8 cellular contexts compared by ENCODE assay signal in the genomic region with DNA sequence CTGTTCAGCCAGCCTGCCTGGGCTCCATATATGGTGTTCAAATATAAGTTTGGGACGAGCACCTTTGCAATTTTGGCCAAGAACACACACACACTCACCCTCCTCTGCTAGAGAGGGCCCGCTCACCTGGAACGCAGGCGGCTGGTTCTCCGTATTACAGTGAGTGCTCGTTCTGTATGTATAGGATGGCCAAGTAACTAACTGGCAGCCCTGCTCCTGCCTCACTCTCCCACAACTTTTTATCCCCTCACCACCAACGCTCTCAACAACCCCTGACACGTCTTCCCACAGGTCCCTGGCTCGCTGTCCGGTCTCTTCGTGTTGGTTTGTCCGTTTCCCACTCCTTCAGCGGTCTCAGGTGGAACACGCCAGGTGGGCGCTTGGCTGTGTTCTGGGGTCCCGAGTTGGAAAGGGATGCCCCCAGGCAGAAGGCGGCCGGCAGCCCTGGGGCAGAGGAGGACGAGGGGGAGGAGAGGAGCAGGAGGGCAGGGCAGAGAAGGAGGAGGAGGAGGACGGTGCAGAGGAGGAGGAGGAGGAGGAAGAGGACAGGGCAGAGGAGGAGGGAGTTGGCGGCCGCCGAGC. TPM values are rescaled to one million over a fixed set of nuclear protein-coding genes. Genes with fewer than 3 reads are reported as not detected.
DNase-seq lines count a peak whose midpoint lies in the region; ATAC-seq and TF ChIP-seq lines count a peak whose summit lies in the region.

No MANE protein-coding gene starts in this region.

- intact Hi-C loops in activated T-helper 1 cell treated with anti-CD3 and anti-CD28 coated beads, Interleukin-12 subunit alpha, Interleukin-12 subunit beta, Interleukin-2, Interleukin-4 antibody, amounts not matched to agents 30 ng/mL and 10 ng/mL and 1 ng/mL, durations not matched to agents 14 hours and 24 hours and 36 hours (cut with micrococcal nuclease): no loop called here

- no peak overlapping the region for H2BK120ac ChIP-seq in H9 (ENCODE audit: low read depth, low read length, poor library complexity, severe bottlenecking)

- peaks cover 10 to 19% of the 10 kb centered on the region in 2 experiments for H3K4me1 Mint-ChIP-seq in H9
- H3K4me1 Mint-ChIP-seq in activated T-helper 1 cell treated with anti-CD3 and anti-CD28 coated beads, Interleukin-12 subunit alpha, Interleukin-12 subunit beta, Interleukin-2, Interleukin-4 antibody, amounts not matched to agents 30 ng/mL and 10 ng/mL and 1 ng/mL, durations not matched to agents 14 hours and 24 hours and 36 hours (ENCODE audit: low read depth): no peaks in the 10 kb centered on the region

- ATAC-seq in HG03354 (IDR thresholded peaks at IDR 0.05; ENCODE audit: poor library complexity, severe bottlenecking, unreplicated experiment): no peak

- H2AFZ ChIP-seq in H9 (ENCODE audit: low read length): peak overlapping the region; percentile 19
- H2AFZ ChIP-seq in smooth muscle cell (ENCODE audit: low read depth): peak overlapping the region; percentile 96

- H3K4me1 ChIP-seq in H9 (ENCODE audit: insufficient read depth, low read length) (peaks cover 3% of the 10 kb centered on the region; the same call in 1 of the 2 replicates), smooth muscle cell (ENCODE audit: low read depth) (peaks cover 6% of the 10 kb centered on the region)

- in situ Hi-C loops in G401 (cut with HindIII; ENCODE audit: low sequenced_read_pairs): no loop called here

- no peaks in the 10 kb centered on the region for H3K36me3 ChIP-seq in smooth muscle cell (ENCODE audit: low read depth)

- peaks cover 38% of the 10 kb centered on the region for H3K27me3 Mint-ChIP-seq in H9 (ENCODE audit: low read depth)
- peaks cover 60% of the 10 kb centered on the region for H3K27me3 Mint-ChIP-seq in activated T-helper 1 cell treated with anti-CD3 and anti-CD28 coated beads, Interleukin-12 subunit alpha, Interleukin-12 subunit beta, Interleukin-2, Interleukin-4 antibody, amounts not matched to agents 30 ng/mL and 10 ng/mL and 1 ng/mL, durations not matched to agents 14 hours and 24 hours and 36 hours (ENCODE audit: insufficient read depth)

- no peak overlapping the region for H3K4ac ChIP-seq in H9 (ENCODE audit: low read depth, low read length)

- H4K5ac ChIP-seq in H9 (ENCODE audit: insufficient read length, low read depth, low read length): no peak overlapping the region

- no peaks in the 10 kb centered on the region for H3K79me1 ChIP-seq in H9 (ENCODE audit: insufficient read depth, low read depth, low read length, poor library complexity, severe bottlenecking)

- H3K27ac ChIP-seq in H9 (ENCODE audit: insufficient read length, low read depth, low read length): no peak overlapping the region
- H3K27ac ChIP-seq in smooth muscle cell (ENCODE audit: low read depth): peak overlapping the region; percentile 91

- no peak overlapping the region for H3T11ph ChIP-seq in H9 (ENCODE audit: low read length)

- no peak overlapping the region for H4K8ac ChIP-seq in H9 (replicated peaks; ENCODE audit: insufficient read length, low read depth, low read length)

- DNase-seq in H9 (peak; percentile 46), smooth muscle cell (lab: John Stamatoyannopoulos, UW; ENCODE audit: unreplicated experiment) (peak; percentile 27), NCI-H2107 treated with DMSO at 0.1 percent for 48 hours (lab: John Stamatoyannopoulos, UW; ENCODE audit: unreplicated experiment) (no peak), G401 (ENCODE audit: low spot score) (no peak), NCI-H226 (no peak)
- no peak for DNase-seq in activated T-helper 1 cell treated with anti-CD3 and anti-CD28 coated beads, Interleukin-12 subunit alpha, Interleukin-12 subunit beta, Interleukin-2, Interleukin-4 antibody, amounts not matched to agents 30 ng/mL and 10 ng/mL and 1 ng/mL, durations not matched to agents 14 hours and 24 hours and 36 hours (ENCODE audit: low spot score)

- H3K27me3 ChIP-seq in H9 (ENCODE audit: insufficient read depth, low read length): peaks cover 2% of the 10 kb centered on the region; the same call in 1 of the 2 replicates
- no peaks in the 10 kb centered on the region for H3K27me3 ChIP-seq in smooth muscle cell (ENCODE audit: low read depth)

- H2BK20ac ChIP-seq in H9 (ENCODE audit: low read depth, low read length, poor library complexity, severe bottlenecking): no peak overlapping the region

- H4K20me1 ChIP-seq in H9 (ENCODE audit: control insufficient read depth, insufficient read depth, insufficient read length) (no peaks in the 10 kb centered on the region), smooth muscle cell (ENCODE audit: low read depth) (peaks cover 36% of the 10 kb centered on the region)

- no peak overlapping the region for H3K56ac ChIP-seq in H9 (ENCODE audit: insufficient read length, low read depth, low read length)

- TF ChIP-seq CTCF in H9 (conservative IDR thresholded peaks at IDR 0.05) (no peak), smooth muscle cell (IDR thresholded peaks at IDR 0.05; ENCODE audit: borderline replicate concordance, insufficient read depth, poor library complexity, severe bottlenecking) (no peak)

- H3F3A ChIP-seq in smooth muscle cell (ENCODE audit: low read depth): no peaks in the 10 kb centered on the region

- H2BK5ac ChIP-seq in H9 (ENCODE audit: insufficient read length, low read length): no peak overlapping the region

- no peak overlapping the region for H4K91ac ChIP-seq in H9 (ENCODE audit: insufficient read length, low read depth, low read length)

- no peak overlapping the region for H2BK15ac ChIP-seq in H9 (ENCODE audit: low read depth, low read length)

- H2BK12ac ChIP-seq in H9 (ENCODE audit: insufficient read length, low read depth, low read length): no peak overlapping the region

- H3K4me3 ChIP-seq in iPS-11a (ENCODE audit: low read depth, low read length) (peak overlapping the region; percentile 84), smooth muscle cell (peak overlapping the region; percentile 86)

- H3K9me3 Mint-ChIP-seq in H9: no peaks in the 10 kb centered on the region; a peak in 1 of 5 replicates
- H3K9me3 Mint-ChIP-seq in activated T-helper 1 cell treated with anti-CD3 and anti-CD28 coated beads, Interleukin-12 subunit alpha, Interleukin-12 subunit beta, Interleukin-2, Interleukin-4 antibody, amounts not matched to agents 30 ng/mL and 10 ng/mL and 1 ng/mL, durations not matched to agents 14 hours and 24 hours and 36 hours: no peaks in the 10 kb centered on the region

- H3K36me3 Mint-ChIP-seq in H9 (ENCODE audit: insufficient read depth in 1 of 3, low read depth in 3 of 3): no peaks in the 10 kb centered on the region
- H3K36me3 Mint-ChIP-seq in activated T-helper 1 cell treated with anti-CD3 and anti-CD28 coated beads, Interleukin-12 subunit alpha, Interleukin-12 subunit beta, Interleukin-2, Interleukin-4 antibody, amounts not matched to agents 30 ng/mL and 10 ng/mL and 1 ng/mL, durations not matched to agents 14 hours and 24 hours and 36 hours (ENCODE audit: low read depth): no peaks in the 10 kb centered on the region

- H3K9me3 ChIP-seq in H9 (ENCODE audit: control insufficient read depth, low read depth, low read length) (no peaks in the 10 kb centered on the region), smooth muscle cell (replicated peaks; ENCODE audit: low read depth) (no peaks in the 10 kb centered on the region)

- no peak overlapping the region for H3K18ac ChIP-seq in H9 (ENCODE audit: insufficient read length, low read depth, low read length)

- peak overlapping the region; percentile 44; the same call in 1 of the 2 replicates for H3K14ac ChIP-seq in H9 (ENCODE audit: insufficient read depth, low read length)

- peaks cover 8% of the 10 kb centered on the region for H3K23me2 ChIP-seq in H9 (ENCODE audit: insufficient read length, low read depth, low read length, poor library complexity, severe bottlenecking)

- H3K4me2 ChIP-seq in H9 (ENCODE audit: insufficient read depth, insufficient read length, low read length) (peak overlapping the region; percentile 92), smooth muscle cell (peak overlapping the region; percentile 97)

- H3K27ac Mint-ChIP-seq in H9: no peak overlapping the region; a peak in 2 of 7 replicates
- H3K27ac Mint-ChIP-seq in activated T-helper 1 cell treated with anti-CD3 and anti-CD28 coated beads, Interleukin-12 subunit alpha, Interleukin-12 subunit beta, Interleukin-2, Interleukin-4 antibody, amounts not matched to agents 30 ng/mL and 10 ng/mL and 1 ng/mL, durations not matched to agents 14 hours and 24 hours and 36 hours: no peak overlapping the region

- H3K4me3 Mint-ChIP-seq in H9: peak overlapping the region; percentile 72 to 89
- H3K4me3 Mint-ChIP-seq in activated T-helper 1 cell treated with anti-CD3 and anti-CD28 coated beads, Interleukin-12 subunit alpha, Interleukin-12 subunit beta, Interleukin-2, Interleukin-4 antibody, amounts not matched to agents 30 ng/mL and 10 ng/mL and 1 ng/mL, durations not matched to agents 14 hours and 24 hours and 36 hours: peak overlapping the region; percentile 43

- WGBS in H9 (ENCODE audit: extremely low coverage, insufficient read length, low lambda C conversion rate): no CpG with 5 or more reads among the region's 23 CpGs
- 6% methylated on average over 20 of the region's 23 CpGs for WGBS in smooth muscle cell (ENCODE audit: low lambda C conversion rate)

- H3K79me2 ChIP-seq in H9 (ENCODE audit: insufficient read depth, low read length) (no peaks in the 10 kb centered on the region), smooth muscle cell (ENCODE audit: low read depth) (peaks cover 45% of the 10 kb centered on the region)

- no peak overlapping the region for H3K23ac ChIP-seq in H9 (ENCODE audit: insufficient read length, low read depth, low read length)

- no peak overlapping the region for H2AK5ac ChIP-seq in H9 (ENCODE audit: insufficient read length, low read length)

- H3K9ac ChIP-seq in H9 (ENCODE audit: extremely low read depth, insufficient read length, low read length) (no peak overlapping the region), smooth muscle cell (ENCODE audit: low read depth) (peak overlapping the region; percentile 86)

RNA-seq across cellular contexts. Expression of a gene that starts 0.4 kb away (rescaled TPM):
- 1.1 and 1.3 TPM in 2 replicates for total RNA-seq in H9 (2021)
- 0.15 TPM in 1 of 2 replicates, not detected in the other for total RNA-seq in activated T-helper 1 cell treated with anti-CD3 and anti-CD28 coated beads, Interleukin-12 subunit alpha, Interleukin-12 subunit beta, Interleukin-2, Interleukin-4 antibody, amounts not matched to agents 30 ng/mL and 10 ng/mL and 1 ng/mL, durations not matched to agents 14 hours and 24 hours and 36 hours
- total RNA-seq in smooth muscle cell: 63.1 and 91.8 TPM in 2 replicates
- polyA plus RNA-seq in smooth muscle cell: 74.6 and 107 TPM in 2 replicates
- total RNA-seq in G401 (2014; rRNA removed; shearing (Covaris generic)): 132 and 147 TPM in 2 replicates

Comparison
In these comparisons a context has a peak if more than half of its experiments do, and no peak if none do; other contexts are left out.
1. DNase-seq: peak in H9 (single experiment) and smooth muscle cell (single experiment); none in activated T-helper 1 cell treated with anti-CD3 and anti-CD28 coated beads, Interleukin-12 subunit alpha, Interleukin-12 subunit beta, Interleukin-2, Interleukin-4 antibody, amounts not matched to agents 30 ng/mL and 10 ng/mL and 1 ng/mL, durations not matched to agents 14 hours and 24 hours and 36 hours (single experiment), NCI-H2107 treated with DMSO at 0.1 percent for 48 hours (single experiment), G401 (single experiment) and NCI-H226 (single experiment).
2. RNA of a gene that starts 0.4 kb away (total RNA-seq): 132 to 147 TPM in G401 and 63.1 to 91.8 TPM in smooth muscle cell; 1.1 to 1.3 TPM in H9 and 0.15 TPM in activated T-helper 1 cell treated with anti-CD3 and anti-CD28 coated beads, Interleukin-12 subunit alpha, Interleukin-12 subunit beta, Interleukin-2, Interleukin-4 antibody, amounts not matched to agents 30 ng/mL and 10 ng/mL and 1 ng/mL, durations not matched to agents 14 hours and 24 hours and 36 hours; every median in the first group is over 10 times any median in the second.